Comparison of ENCODE assay signal across 35 cellular contexts in genomic region chr10:90421874-90422273, GRCh38.
"Had no signal": no experiment of that assay in that cellular context is flagged by ENCODE, and none has a peak within 500 bp of the region (broad histone marks: within the 10 kb centered on the region; RNA-seq: fewer than 3 reads in every experiment).

No MANE protein-coding gene starts in this region.

- H3K4me3 ChIP-seq: MG63 had no signal

- H3K27ac ChIP-seq: KMS-11 had no signal

- H3K36me3 ChIP-seq: MG63 had no signal

- H3K4me2 ChIP-seq: KMS-11 had no signal

- DNase-seq: Karpas-422, MG63, MM.1S, MV-4-11, NCI-H1048, NCI-H1092, NCI-H1092 treated with DMSO at 0.1 percent for 48 hours, NCI-H1105, NCI-H1105 treated with DMSO at 0.1 percent for 48 hours, NCI-H1417, NCI-H1417 treated with DMSO at 0.1 percent for 48 hours, NCI-H1436, NCI-H1436 treated with DMSO at 0.1 percent for 48 hours, NCI-H146, NCI-H1694, NCI-H1694 treated with DMSO at 0.1 percent for 48 hours, NCI-H187, NCI-H187 treated with DMSO at 0.1 percent for 48 hours, NCI-H1930, NCI-H2029, NCI-H2029 treated with DMSO at 0.1 percent for 48 hours, NCI-H2081, NCI-H2081 treated with DMSO at 0.1 percent for 48 hours, NCI-H2107, NCI-H2171, NCI-H2171 treated with DMSO at 0.1 percent for 48 hours, NCI-H2227 treated with DMSO at 0.1 percent for 48 hours, NCI-H226, NCI-H345, NCI-H446, NCI-H446 treated with DMSO at 0.1 percent for 48 hours, NCI-H510A, NCI-H510A treated with DMSO at 0.1 percent for 48 hours, NCI-H524 had no signal

- H3K27me3 ChIP-seq: MG63 had no signal
